Comparison of ENCODE assay signal across 9 cellular contexts in genomic region chr3:46559030-46559704, GRCh38. TPM values are rescaled to one million over a fixed set of nuclear protein-coding genes. Genes with fewer than 3 reads are reported as not detected.
DNase-seq lines count a peak whose midpoint lies in the region; ATAC-seq, FAIRE-seq and TF ChIP-seq lines count a peak whose summit lies in the region.
"Had no signal": no experiment of that assay in that cellular context is flagged by ENCODE, and none has a peak within 500 bp of the region (broad histone marks: within the 10 kb centered on the region; RNA-seq: fewer than 3 reads in every experiment).

No MANE protein-coding gene starts in this region.

- DNase-seq in GM18507 (ENCODE audit: extremely low spot score, insufficient read length, low read depth) (no peak), endodermal cell (no peak), gastrocnemius medialis (no peak), NOMO-1 treated with dmso at 0.1 percent for 144 hours (lab: John Stamatoyannopoulos, UW; ENCODE audit: unreplicated experiment) (no peak)
- no peak for DNase-seq in activated CD4-positive, CD25-positive, alpha-beta regulatory T cell (lab: John Stamatoyannopoulos, UW)

- peak; percentile 38 for FAIRE-seq in GM18507 (lab: Jason Lieb, UNC)

- H3K36me3 Mint-ChIP-seq in endodermal cell (ENCODE audit: low read depth) = peaks cover 50% of the 10 kb centered on the region

- H3K27me3 ChIP-seq in OCI-LY3 (ENCODE audit: low read depth, low read length) (peaks cover 29% of the 10 kb centered on the region), endodermal cell (ENCODE audit: control insufficient read depth, insufficient read depth, low read length, poor library complexity, severe bottlenecking) (no peaks in the 10 kb centered on the region), gastrocnemius medialis (no peaks in the 10 kb centered on the region)

- peaks cover 14% of the 10 kb centered on the region for H3K4me1 ChIP-seq in OCI-LY3 (ENCODE audit: low read length)
- peaks cover 9% of the 10 kb centered on the region for H3K4me1 ChIP-seq in endodermal cell (ENCODE audit: control insufficient read depth, insufficient read depth, low read length)
- H3K4me1 ChIP-seq in gastrocnemius medialis = peaks cover 63 to 77% of the 10 kb centered on the region in 2 donors

- H3K27ac ChIP-seq in OCI-LY3 (ENCODE audit: low read length) (no peak overlapping the region), endodermal cell (ENCODE audit: low read depth, low read length) (no peak overlapping the region), gastrocnemius medialis (peak overlapping the region; percentile 94 to 99 (median 97))

- no peak for ATAC-seq in gastrocnemius medialis
- no peak for ATAC-seq in HG02763 (IDR thresholded peaks at IDR 0.05; ENCODE audit: unreplicated experiment)

- H3K9me3 ChIP-seq in OCI-LY3 (ENCODE audit: insufficient read depth, low read length) (no peaks in the 10 kb centered on the region), endodermal cell (ENCODE audit: control insufficient read depth, low read length) (peaks cover 16% of the 10 kb centered on the region), gastrocnemius medialis (no peaks in the 10 kb centered on the region)

- H3K9me3 Mint-ChIP-seq in endodermal cell = peaks cover 32% of the 10 kb centered on the region

- no peaks in the 10 kb centered on the region for H4K20me1 ChIP-seq in OCI-LY3 (ENCODE audit: insufficient read depth, low read length)

- H3K4me3 ChIP-seq in OCI-LY3 (ENCODE audit: low read length) = peak overlapping the region; percentile 91
- H3K4me3 ChIP-seq in endodermal cell (ENCODE audit: low read length) = no peak overlapping the region
- peak overlapping the region in 3 of 4 donors; percentile 36 to 48 (median 47) for H3K4me3 ChIP-seq in gastrocnemius medialis

- 83 to 89% methylated on average over 4 of the region's 4 CpGs for WGBS in endodermal cell (ENCODE audit: insufficient coverage in 1 of 2, insufficient read length in 1 of 2), 2 experiments

- no peaks in the 10 kb centered on the region for H3K79me2 ChIP-seq in OCI-LY3 (ENCODE audit: low read length)

- peak overlapping the region; percentile 48 for H3K4me3 Mint-ChIP-seq in endodermal cell

- H3K27ac Mint-ChIP-seq in endodermal cell = peak overlapping the region; percentile 71
- H3K27ac Mint-ChIP-seq: memory B cell had no signal

- peaks cover 51% of the 10 kb centered on the region for H3K4me1 Mint-ChIP-seq in endodermal cell

- H3K36me3 ChIP-seq in OCI-LY3 (replicated peaks; ENCODE audit: low read depth, low read length) (no peaks in the 10 kb centered on the region), endodermal cell (ENCODE audit: control insufficient read depth, insufficient read depth, low read length) (peaks cover 18% of the 10 kb centered on the region), gastrocnemius medialis (no peaks in the 10 kb centered on the region)

- intact Hi-C loops in gastrocnemius medialis (cut with DNase I; ENCODE audit: low total_unique reads) = no loop called here

- H2AFZ ChIP-seq in OCI-LY3 (ENCODE audit: low read depth, low read length) = peak overlapping the region; percentile 100

- H3K9ac ChIP-seq in OCI-LY3 (ENCODE audit: low read length) (peak overlapping the region; percentile 84), endodermal cell (ENCODE audit: extremely low read depth, low read length, poor library complexity, severe bottlenecking) (no peak overlapping the region)

- H3K4me2 ChIP-seq in OCI-LY3 (ENCODE audit: low read length) = peak overlapping the region; percentile 96

- no peak for TF ChIP-seq POLR2A in gastrocnemius medialis (IDR thresholded peaks at IDR 0.05)

- no peak for TF ChIP-seq CTCF in OCI-LY3 (IDR thresholded peaks at IDR 0.05; ENCODE audit: low read depth, low read length)
- no peak for TF ChIP-seq CTCF in endodermal cell (conservative IDR thresholded peaks at IDR 0.05)
- TF ChIP-seq CTCF in gastrocnemius medialis (IDR thresholded peaks at IDR 0.05 in 4 of 5, conservative IDR thresholded peaks at IDR 0.05 in 1 of 5) = no peak

- in situ Hi-C loops in gastrocnemius medialis (cut with MboI; ENCODE audit: low sequenced_read_pairs in 4 of 4) = loop anchor here in 1 of 4 donors (5.0 kb wide), 1 partner anchor 72 kb away; no protein-coding TSS in a partner anchor

- no peaks in the 10 kb centered on the region for H3K27me3 Mint-ChIP-seq in endodermal cell (ENCODE audit: insufficient read depth)

RNA-seq across cellular contexts. Expression of gene LRRC2, which starts 6.9 kb away (rescaled TPM):
- 10 to 100 TPM in 1 of 2 donors, 1 to 10 TPM in 1; 8.9 to 10.2 TPM for total RNA-seq in endodermal cell
- polyA plus RNA-seq in endodermal cell (2013, experiment 1 of 2) = 1.1 TPM
- polyA plus RNA-seq in endodermal cell (2013, experiment 2 of 2) = 0.70 TPM
- total RNA-seq in gastrocnemius medialis = 100 to 1,000 TPM in 1 of 4 donors, 10 to 100 TPM in 3; 72.7 to 103 (median 92.1) TPM

RNA-seq across cellular contexts. Expression of gene FAM240A, which starts 53.2 kb away (rescaled TPM):
- total RNA-seq in endodermal cell = not detected
- polyA plus RNA-seq in endodermal cell (2013, experiment 1 of 2) = not detected
- polyA plus RNA-seq in endodermal cell (2013, experiment 2 of 2) = not detected
- total RNA-seq in gastrocnemius medialis = under 1 TPM in 1 of 4 donors, not detected in 3; 0.18 TPM
- polyA plus RNA-seq: esophagus had no signal

Comparison
In these comparisons a context has a peak if more than half of its experiments do, and no peak if none do; other contexts are left out.
1. H3K27ac ChIP-seq: peak in gastrocnemius medialis (4 of 4); none in OCI-LY3 (single experiment) and endodermal cell (single experiment).
2. RNA of gene LRRC2, which starts 6.9 kb away (total RNA-seq): 72.7 to 103 TPM in gastrocnemius medialis; 8.9 to 10.2 TPM in endodermal cell; every median in the first group is over 4 times any median in the second.